ENCODE assay signal across 8 cellular contexts in genomic region chr19:40190891-40191835, GRCh38. TPM values are rescaled to one million over a fixed set of nuclear protein-coding genes. Genes with fewer than 3 reads are reported as not detected.
DNase-seq lines count a peak whose midpoint lies in the region; TF ChIP-seq lines count a peak whose summit lies in the region.

Gene MAP3K10 (plus strand): TSS chr19:40191426. CDS start chr19:40192032, 606 bp downstream.

- H3K36me3 ChIP-seq in GM23248 (ENCODE audit: low read depth): no peaks in the 10 kb centered on the region
- H3K36me3 ChIP-seq in cardiac muscle cell: no peaks in the 10 kb centered on the region
- H3K36me3 ChIP-seq in trophoblast cell (ENCODE audit: control insufficient read depth in 1 of 2, insufficient read depth in 2 of 2, low read length in 2 of 2): no peaks in the 10 kb centered on the region
- no peaks in the 10 kb centered on the region for H3K36me3 ChIP-seq in transverse colon

- peak within 1 kb of the TSS; percentile 81 for H3K4me3 ChIP-seq in GM23248
- H3K4me3 ChIP-seq in LNCaP clone FGC (ENCODE audit: low read depth, low read length): peak within 1 kb of the TSS; percentile 89
- peak within 1 kb of the TSS; percentile 95 for H3K4me3 ChIP-seq in cardiac muscle cell
- peak within 1 kb of the TSS; percentile 90 for H3K4me3 ChIP-seq in trophoblast cell (ENCODE audit: low read depth, low read length)
- peak within 1 kb of the TSS; percentile 77 to 96 (median 92) for H3K4me3 ChIP-seq in transverse colon

- H2BK5ac ChIP-seq in trophoblast cell (ENCODE audit: low read depth, low read length, poor library complexity): peak within 1 kb of the TSS; percentile 78

- H2BK120ac ChIP-seq in trophoblast cell (ENCODE audit: insufficient read depth, low read length, poor library complexity): peak within 1 kb of the TSS; percentile 74

- no peaks in the 10 kb centered on the region for H4K20me1 ChIP-seq in GM23248 (ENCODE audit: insufficient read depth)

- H3K4me3 Mint-ChIP-seq in activated naive CD8-positive, alpha-beta T cell treated with anti-CD3 and anti-CD28 coated beads for 36 hours: peak within 1 kb of the TSS; percentile 85

- intact Hi-C loops in transverse colon (cut with DNase I; ENCODE audit: low total_unique reads): no loop called here

- H3K9me3 Mint-ChIP-seq in activated naive CD8-positive, alpha-beta T cell treated with anti-CD3 and anti-CD28 coated beads for 36 hours: no peaks in the 10 kb centered on the region

- H2AFZ ChIP-seq in GM23248 (peak within 1 kb of the TSS; percentile 96), trophoblast cell (ENCODE audit: insufficient read depth, low read length, poor library complexity) (peak within 1 kb of the TSS; percentile 99)

- peak within 1 kb of the TSS; percentile 8 for H2BK12ac ChIP-seq in trophoblast cell (ENCODE audit: low read length)

- H3K4me1 ChIP-seq in GM23248 (ENCODE audit: insufficient read depth) (peaks cover 7% of the 10 kb centered on the region; the same call in 1 of the 2 replicates), cardiac muscle cell (ENCODE audit: low read depth) (no peaks in the 10 kb centered on the region), trophoblast cell (ENCODE audit: control insufficient read depth in 1 of 2, insufficient read depth in 2 of 2, low read length in 2 of 2) (peaks cover 0 to 5% of the 10 kb centered on the region in 2 experiments), transverse colon (peaks cover 6 to 26% (median 16%) of the 10 kb centered on the region in 4 donors)

- peak within 1 kb of the TSS; percentile 88 for H3K27ac ChIP-seq in GM23248
- H3K27ac ChIP-seq in cardiac muscle cell: peak within 1 kb of the TSS; percentile 89
- no peak within 1 kb of the TSS for H3K27ac ChIP-seq in trophoblast cell (ENCODE audit: low read depth, low read length)
- H3K27ac ChIP-seq in transverse colon: peak within 1 kb of the TSS; percentile 95 to 99 (median 98)

- H4K12ac ChIP-seq in trophoblast cell (ENCODE audit: low read depth, low read length): peak within 1 kb of the TSS; percentile 34

- TF ChIP-seq POLR2A in transverse colon (IDR thresholded peaks at IDR 0.05): no peak

- in situ Hi-C loops in GM23248 (cut with MboI): no loop called here
- in situ Hi-C loops in transverse colon (cut with MboI; ENCODE audit: low pct_ligation_motif_present in 1 of 4, low pct_unique_long_range_greater_than_20kb in 1 of 4, low sequenced_read_pairs in 3 of 4): no loop called here

- peak within 1 kb of the TSS; percentile 89 for H4K8ac ChIP-seq in trophoblast cell (ENCODE audit: low read depth, low read length)

- H3K4me2 ChIP-seq in GM23248 (ENCODE audit: unreplicated experiment): peak within 1 kb of the TSS; percentile 88
- H3K4me2 ChIP-seq in trophoblast cell (ENCODE audit: low read length): peak within 1 kb of the TSS; percentile 89

- H3K9ac ChIP-seq in GM23248 (peak within 1 kb of the TSS; percentile 85), trophoblast cell (ENCODE audit: low read length) (peak within 1 kb of the TSS; percentile 76)

- peak within 1 kb of the TSS; percentile 58 for H4K91ac ChIP-seq in trophoblast cell (ENCODE audit: low read depth, low read length)

- H3K79me2 ChIP-seq in GM23248 (ENCODE audit: insufficient read depth): no peaks in the 10 kb centered on the region
- peaks cover 3% of the 10 kb centered on the region for H3K79me2 ChIP-seq in trophoblast cell (ENCODE audit: control insufficient read depth, insufficient read depth, low read length, poor library complexity)

- H3K27ac Mint-ChIP-seq in activated naive CD8-positive, alpha-beta T cell treated with anti-CD3 and anti-CD28 coated beads for 36 hours: peak within 1 kb of the TSS; percentile 91

- no peaks in the 10 kb centered on the region for H3K27me3 Mint-ChIP-seq in activated naive CD8-positive, alpha-beta T cell treated with anti-CD3 and anti-CD28 coated beads for 36 hours

- H2AK5ac ChIP-seq in trophoblast cell (ENCODE audit: low read length): no peak within 1 kb of the TSS

- peak within 1 kb of the TSS; percentile 96 for H3K14ac ChIP-seq in trophoblast cell (ENCODE audit: low read length)

- TF ChIP-seq EP300 in transverse colon (IDR thresholded peaks at IDR 0.05; ENCODE audit: low read depth): no peak

- H3K79me1 ChIP-seq in trophoblast cell (ENCODE audit: low read length): peaks cover 4% of the 10 kb centered on the region

- no peak within 1 kb of the TSS for H3K23ac ChIP-seq in trophoblast cell (ENCODE audit: low read length)

- peak within 1 kb of the TSS; percentile 89 for H3K18ac ChIP-seq in trophoblast cell (ENCODE audit: low read length)

- H3K27me3 ChIP-seq in GM23248 (replicated peaks; ENCODE audit: insufficient read depth) (no peaks in the 10 kb centered on the region), cardiac muscle cell (no peaks in the 10 kb centered on the region), trophoblast cell (ENCODE audit: insufficient read depth, low read length) (no peaks in the 10 kb centered on the region), transverse colon (no peaks in the 10 kb centered on the region)

- H3F3A ChIP-seq in GM23248 (ENCODE audit: insufficient read depth): 0 out of 2 replicates have a peak, but pooled peaks cover 3% of the 10 kb centered on the region

- no peaks in the 10 kb centered on the region for H3K9me3 ChIP-seq in GM23248 (ENCODE audit: low read depth)
- H3K9me3 ChIP-seq in cardiac muscle cell (ENCODE audit: low read depth): no peaks in the 10 kb centered on the region
- no peaks in the 10 kb centered on the region for H3K9me3 ChIP-seq in trophoblast cell (ENCODE audit: insufficient read depth, low read depth, low read length)
- no peaks in the 10 kb centered on the region for H3K9me3 ChIP-seq in transverse colon

- H3K9me2 ChIP-seq in GM23248 (ENCODE audit: insufficient read depth): no peaks in the 10 kb centered on the region

- H3K36me3 Mint-ChIP-seq in activated naive CD8-positive, alpha-beta T cell treated with anti-CD3 and anti-CD28 coated beads for 36 hours: no peaks in the 10 kb centered on the region

- peak; percentile 69 for DNase-seq in ELR (ENCODE audit: low read depth)
- DNase-seq in GM23248: peak; percentile 89
- no peak for DNase-seq in LNCaP clone FGC (ENCODE audit: low read depth)
- peak; percentile 27 for DNase-seq in SKM-1 treated with dmso at 0.1 percent for 144 hours (lab: John Stamatoyannopoulos, UW; ENCODE audit: unreplicated experiment)
- peak; percentile 87 for DNase-seq in activated naive CD8-positive, alpha-beta T cell treated with anti-CD3 and anti-CD28 coated beads for 36 hours
- DNase-seq in cardiac muscle cell (ENCODE audit: low read depth in 1 of 2, low spot score in 1 of 2): peak; percentile 79 to 81
- DNase-seq in trophoblast cell: peak; percentile 54 to 72
- peak; percentile 78 for DNase-seq in transverse colon

- 1% methylated on average over 57 to 75 of the region's 116 CpGs for WGBS in GM23248 (ENCODE audit: low coverage in 1 of 2, low lambda C conversion rate in 2 of 2, missing lambda C conversion rate in 2 of 2), 2 experiments
- no CpG with 5 or more reads among the region's 116 CpGs for WGBS in trophoblast cell (ENCODE audit: extremely low coverage, insufficient coverage, insufficient read length)
- WGBS in transverse colon (ENCODE audit: low coverage in 1 of 2), 2 donors: 0% methylated on average over 23 of the region's 116 CpGs; no CpG with 5 or more reads in 1 of the 2 donors

- TF ChIP-seq CTCF in LNCaP clone FGC (IDR thresholded peaks at IDR 0.05; ENCODE audit: control insufficient read depth, extremely low read depth, insufficient read depth) (no peak), cardiac muscle cell (IDR thresholded peaks at IDR 0.05; ENCODE audit: low read depth, low read length) (no peak), transverse colon (IDR thresholded peaks at IDR 0.05) (no peak)

- peak within 1 kb of the TSS; percentile 34 for H3K4ac ChIP-seq in trophoblast cell (ENCODE audit: low read depth, low read length)

- peaks cover 23% of the 10 kb centered on the region for H3K4me1 Mint-ChIP-seq in activated naive CD8-positive, alpha-beta T cell treated with anti-CD3 and anti-CD28 coated beads for 36 hours

RNA-seq across cellular contexts. Expression of gene MAP3K10, which starts in this region (rescaled TPM):
- total RNA-seq in GM23248 (2014; rRNA removed; shearing (Covaris generic)): 8.6 and 13.1 TPM in 2 replicates
- polyA plus RNA-seq in GM23248 (2016; fragmentation: Nextera tagmentation; extraction: Ambion mirVana) (1.4 and 1.8 TPM in 2 replicates), cardiac muscle cell (8.9 and 10.0 TPM in 2 replicates)
- 1 to 10 TPM; 8.3 to 9.3 TPM for total RNA-seq in activated naive CD8-positive, alpha-beta T cell treated with anti-CD3 and anti-CD28 coated beads for 36 hours
- total RNA-seq in cardiac muscle cell (19.8 and 30.5 TPM in 2 replicates), transverse colon (10 to 100 TPM; 10.8 to 19.5 (median 11.9) TPM)
- 4.5 and 4.6 TPM in 2 replicates for polyA plus RNA-seq in trophoblast cell (2013)
